Comparison of ENCODE assay signal across 9 cellular contexts in the genomic region with DNA sequence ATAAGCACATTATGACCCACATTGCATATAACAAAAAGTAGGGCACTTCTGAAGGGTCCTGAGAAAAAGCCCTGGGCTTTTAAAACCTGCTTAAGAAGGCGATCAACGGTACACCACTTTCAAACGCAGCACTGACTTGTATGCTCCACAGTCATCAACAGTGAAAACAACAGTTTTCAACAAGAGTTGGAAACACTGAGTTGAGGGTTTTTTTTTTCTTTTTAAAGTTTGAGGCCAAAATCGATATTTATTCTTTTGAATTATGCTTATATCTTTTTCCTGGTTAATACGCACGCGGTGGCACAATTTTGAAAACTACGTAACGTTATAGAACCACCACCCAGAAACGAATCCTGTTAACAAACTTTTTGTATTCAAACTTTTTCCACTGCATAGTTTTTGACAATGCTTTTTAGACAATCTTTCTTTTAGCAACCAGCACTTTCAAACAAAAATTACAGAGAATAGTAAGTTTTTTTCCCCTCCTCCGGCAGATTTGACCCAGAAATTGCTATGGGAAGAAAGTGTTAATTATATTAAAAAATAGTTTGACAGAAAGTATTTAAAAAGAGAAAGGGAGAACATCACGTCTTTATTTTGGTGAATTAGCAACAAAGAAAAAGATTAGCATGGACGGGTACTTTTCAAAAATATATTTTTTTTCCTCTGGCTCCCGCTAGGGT. TPM values are rescaled to one million over a fixed set of nuclear protein-coding genes. Genes with fewer than 3 reads are reported as not detected.
DNase-seq lines count a peak whose midpoint lies in the region; ATAC-seq and TF ChIP-seq lines count a peak whose summit lies in the region.
"Had no signal": no experiment of that assay in that cellular context is flagged by ENCODE, and none has a peak within 500 bp of the region (broad histone marks: within the 10 kb centered on the region; RNA-seq: fewer than 3 reads in every experiment).

No MANE protein-coding gene starts in this region.

- peaks cover 0 to 33% of the 10 kb centered on the region in 2 donors for H3K4me1 ChIP-seq in right atrium auricular region
- H3K4me1 ChIP-seq in aorta (ENCODE audit: control insufficient read depth in 1 of 2, insufficient read depth in 2 of 2, low read length in 2 of 2) = peaks cover 0 to 3% of the 10 kb centered on the region in 2 donors

- H3K27ac ChIP-seq in right atrium auricular region (peak overlapping the region; percentile 96 to 99), aorta (ENCODE audit: low read depth in 1 of 2, low read length in 2 of 2) (peak overlapping the region; percentile 6 to 72)

- H3K4me3 ChIP-seq in right atrium auricular region (peak overlapping the region; percentile 83 to 92), cardiac fibroblast (replicated peaks in 1 of 2; ENCODE audit: low read depth in 2 of 2, low read length in 2 of 2) (peak overlapping the region; percentile 82 to 84), aorta (ENCODE audit: low read length in 2 of 2) (peak overlapping the region; percentile 72 to 91)

- ATAC-seq in aorta (ENCODE audit: low FRiP score) = no peak

- DNase-seq in right atrium auricular region (ENCODE audit: low spot score) = no peak
- no peak for DNase-seq in cardiac septum (ENCODE audit: low spot score)
- DNase-seq in cardiac fibroblast (ENCODE audit: low read depth in 2 of 2) = no peak
- DNase-seq in middle frontal gyrus (ENCODE audit: extremely low spot score, low spot score) = peak; percentile 6
- no peak for DNase-seq in aorta
- DNase-seq in stimulated activated CD4-positive, alpha-beta T cell treated with anti-CD3 and anti-CD28 coated beads, Interleukin-4, amount 100 ng/mL, for 1 hour = no peak
- DNase-seq in NCI-H1436 (lab: John Stamatoyannopoulos, UW) = no peak
- DNase-seq in DMS79 (lab: John Stamatoyannopoulos, UW) = no peak

- H3K36me3 ChIP-seq in right atrium auricular region = no peaks in the 10 kb centered on the region
- no peaks in the 10 kb centered on the region for H3K36me3 ChIP-seq in aorta (ENCODE audit: control insufficient read depth in 1 of 2, insufficient read depth in 2 of 2, low read length in 1 of 2)

- TF ChIP-seq CTCF in right atrium auricular region (IDR thresholded peaks at IDR 0.05) = no peak
- no peak for TF ChIP-seq CTCF in cardiac fibroblast (IDR thresholded peaks at IDR 0.05; ENCODE audit: low read depth, low read length)

- H3K27me3 ChIP-seq in right atrium auricular region (no peaks in the 10 kb centered on the region), aorta (ENCODE audit: control insufficient read depth in 1 of 2, insufficient read depth in 2 of 2, low read length in 1 of 2) (no peaks in the 10 kb centered on the region)

- intact Hi-C loops in cardiac septum (cut with DNase I) = no loop called here
- intact Hi-C loops in aorta (cut with DNase I) = loop anchor here in 1 of 2 donors (10.0 kb wide), 1 partner anchor 94 kb away; the partner anchor contains the start of gene RAB5A

- WGBS in aorta, 2 donors = 1% methylated on average over 14 of the region's 14 CpGs

- H3K9me3 ChIP-seq in right atrium auricular region (no peaks in the 10 kb centered on the region), aorta (ENCODE audit: control insufficient read depth, low read length) (no peaks in the 10 kb centered on the region)

RNA-seq across cellular contexts. Expression of gene KAT2B, which starts 1.0 kb away (rescaled TPM):
- total RNA-seq in right atrium auricular region (10 to 100 TPM; 25.0 to 70.5 TPM), cardiac septum (51.3 TPM), aorta (10 to 100 TPM; 44.1 to 54.2 TPM)
- polyA plus RNA-seq in aorta = 10 to 100 TPM; 20.6 to 27.4 TPM

RNA-seq across cellular contexts. Expression of gene PP2D1, which starts 27.2 kb away (rescaled TPM):
- total RNA-seq in right atrium auricular region = not detected
- not detected for total RNA-seq in cardiac septum
- not detected for total RNA-seq in aorta
- not detected for polyA plus RNA-seq in aorta
- total RNA-seq: subcutaneous adipose tissue had no signal
